17 cellular contexts compared by ENCODE assay signal in genomic region chr20:47283411-47283810, GRCh38.
A peak's percentile ranks its signal among the peaks of the same experiment; 100 is the strongest.
DNase-seq lines count a peak whose midpoint lies in the region; ATAC-seq and TF ChIP-seq lines count a peak whose summit lies in the region.
"Had no signal": no experiment of that assay in that cellular context is flagged by ENCODE, and none has a peak within 500 bp of the region (broad histone marks: within the 10 kb centered on the region; RNA-seq: fewer than 3 reads in every experiment).

No MANE protein-coding gene starts in this region.

- no peak for ATAC-seq in CD8-positive, alpha-beta T cell
- no peak for ATAC-seq in GM23338
- no peak for ATAC-seq in HG03520 (IDR thresholded peaks at IDR 0.05; ENCODE audit: unreplicated experiment)
- ATAC-seq: GM12878 had no signal

- H3K4me1 Mint-ChIP-seq in CD8-positive, alpha-beta T cell (ENCODE audit: low read depth): peaks cover 2% of the 10 kb centered on the region
- H3K4me1 Mint-ChIP-seq in GM23338: peaks cover 24% of the 10 kb centered on the region
- H3K4me1 Mint-ChIP-seq in activated T-helper 2 cell treated with anti-CD3 and anti-CD28 coated beads, Interferon-gamma antibody, Interleukin-2, Interleukin-4, amounts not matched to agents 10 μg/mL and 5 μg/mL and 100 μg/mL, durations not matched to agents 14 hours and 24 hours and 36 hours (ENCODE audit: low read depth): no peaks in the 10 kb centered on the region
- H3K4me1 Mint-ChIP-seq in mesothelial cell of epicardium: peaks cover 10% of the 10 kb centered on the region

- no peak overlapping the region for H3K4me3 ChIP-seq in CD8-positive, alpha-beta T cell (ENCODE audit: low read depth, low read length)
- H3K4me3 ChIP-seq in GM23338: no peak overlapping the region
- H3K4me3 ChIP-seq: BLaER1 treated with 17β-estradiol and CSF1 and Interleukin-3, amounts not matched to agents 10 nM and 100 nM; GM12878; SJSA1 had no signal

- DNase-seq in CD8-positive, alpha-beta T cell: no peak
- no peak for DNase-seq in GM23338 (ENCODE audit: low spot score)
- DNase-seq in activated T-helper 2 cell treated with anti-CD3 and anti-CD28 coated beads, Interferon-gamma antibody, Interleukin-2, Interleukin-4, amounts not matched to agents 10 μg/mL and 5 μg/mL and 100 μg/mL, durations not matched to agents 14 hours and 24 hours and 36 hours (ENCODE audit: low spot score): no peak
- DNase-seq in mesothelial cell of epicardium (ENCODE audit: low spot score in 2 of 2, unreplicated experiment in 2 of 2): no peak
- no peak for DNase-seq in hippocampal formation (lab: John Stamatoyannopoulos, UW)
- no peak for DNase-seq in middle frontal gyrus (ENCODE audit: extremely low spot score, low spot score)
- no peak for DNase-seq in T1000 (lab: John Stamatoyannopoulos, UW)
- DNase-seq: COR-L47, DMS79, MV-4-11, NCI-H1436, NCI-H2029 treated with DMSO at 0.1 percent for 48 hours, NCI-H510A treated with DMSO at 0.1 percent for 48 hours had no signal

- H3K36me3 ChIP-seq in CD8-positive, alpha-beta T cell (ENCODE audit: insufficient read depth, low read length): peaks cover 65% of the 10 kb centered on the region
- H3K36me3 ChIP-seq in GM23338 (ENCODE audit: insufficient read depth): peaks cover 77% of the 10 kb centered on the region

- H3K27me3 ChIP-seq in CD8-positive, alpha-beta T cell (ENCODE audit: insufficient read depth, low read length): no peaks in the 10 kb centered on the region
- no peaks in the 10 kb centered on the region for H3K27me3 ChIP-seq in GM23338 (ENCODE audit: insufficient read depth)
- H3K27me3 ChIP-seq: BLaER1 treated with 17β-estradiol and CSF1 and Interleukin-3, amounts not matched to agents 10 nM and 100 nM; SJSA1 had no signal

- H4K20me1 ChIP-seq in GM23338 (replicated peaks; ENCODE audit: insufficient read depth): peaks cover 36% of the 10 kb centered on the region

- no peaks in the 10 kb centered on the region for H3K4me1 ChIP-seq in CD8-positive, alpha-beta T cell (ENCODE audit: insufficient read depth, low read length)
- H3K4me1 ChIP-seq in GM23338 (ENCODE audit: insufficient read depth): peaks cover 5% of the 10 kb centered on the region; the same call in 1 of the 2 replicates

- no peak overlapping the region for H3K4me2 ChIP-seq in GM23338
- H3K4me2 ChIP-seq: BLaER1 treated with 17β-estradiol and CSF1 and Interleukin-3, amounts not matched to agents 10 nM and 100 nM had no signal

- intact Hi-C loops in CD8-positive, alpha-beta T cell (cut with DNase I, micrococcal nuclease): no loop called here
- intact Hi-C loops in activated T-helper 2 cell treated with anti-CD3 and anti-CD28 coated beads, Interferon-gamma antibody, Interleukin-2, Interleukin-4, amounts not matched to agents 10 μg/mL and 5 μg/mL and 100 μg/mL, durations not matched to agents 14 hours and 24 hours and 36 hours (cut with micrococcal nuclease): no loop called here

- H3K9me3 ChIP-seq in CD8-positive, alpha-beta T cell (ENCODE audit: low read length): no peaks in the 10 kb centered on the region
- H3K9me3 ChIP-seq: BLaER1 treated with 17β-estradiol and CSF1 and Interleukin-3, amounts not matched to agents 10 nM and 100 nM; SJSA1 had no signal

- H3K27ac Mint-ChIP-seq in CD8-positive, alpha-beta T cell: peak overlapping the region; percentile 73
- H3K27ac Mint-ChIP-seq in GM23338: peak overlapping the region; percentile 79; the same call in 1 of the 2 replicates
- H3K27ac Mint-ChIP-seq in activated T-helper 2 cell treated with anti-CD3 and anti-CD28 coated beads, Interferon-gamma antibody, Interleukin-2, Interleukin-4, amounts not matched to agents 10 μg/mL and 5 μg/mL and 100 μg/mL, durations not matched to agents 14 hours and 24 hours and 36 hours: peak overlapping the region; percentile 13
- peak overlapping the region; percentile 12 for H3K27ac Mint-ChIP-seq in mesothelial cell of epicardium

- H2AFZ ChIP-seq in GM23338: no peak overlapping the region

- H3K9me3 Mint-ChIP-seq in CD8-positive, alpha-beta T cell: no peaks in the 10 kb centered on the region
- H3K9me3 Mint-ChIP-seq in GM23338: no peaks in the 10 kb centered on the region
- H3K9me3 Mint-ChIP-seq in activated T-helper 2 cell treated with anti-CD3 and anti-CD28 coated beads, Interferon-gamma antibody, Interleukin-2, Interleukin-4, amounts not matched to agents 10 μg/mL and 5 μg/mL and 100 μg/mL, durations not matched to agents 14 hours and 24 hours and 36 hours: no peaks in the 10 kb centered on the region
- no peaks in the 10 kb centered on the region for H3K9me3 Mint-ChIP-seq in mesothelial cell of epicardium

- POLR2A ChIA-PET in CD8-positive, alpha-beta T cell (lab: Charles Lee): interaction anchor here (1.0 kb wide), 1 partner anchor 10 kb away, joined by 3 read pairs; no protein-coding TSS in a partner anchor

- H3K4me3 Mint-ChIP-seq in CD8-positive, alpha-beta T cell: no peak overlapping the region
- H3K4me3 Mint-ChIP-seq in GM23338 (no peak overlapping the region; the same call in 2 of the 3 replicates), mesothelial cell of epicardium (no peak overlapping the region)
- H3K4me3 Mint-ChIP-seq in activated T-helper 2 cell treated with anti-CD3 and anti-CD28 coated beads, Interferon-gamma antibody, Interleukin-2, Interleukin-4, amounts not matched to agents 10 μg/mL and 5 μg/mL and 100 μg/mL, durations not matched to agents 14 hours and 24 hours and 36 hours (ENCODE audit: low read depth): no peak overlapping the region

- CTCF ChIA-PET in CD8-positive, alpha-beta T cell (lab: Charles Lee): interaction anchor here (1.1 to 15.5 kb wide), 3 partner anchors 10 to 337 kb away, joined by 3 to 661 read pairs (median 33); no protein-coding TSS in a partner anchor

- peaks cover 59% of the 10 kb centered on the region for H3F3A ChIP-seq in GM23338 (replicated peaks; ENCODE audit: low read depth)

- H3K36me3 Mint-ChIP-seq in CD8-positive, alpha-beta T cell: peaks cover 91% of the 10 kb centered on the region
- H3K36me3 Mint-ChIP-seq in GM23338 (ENCODE audit: low read depth): peaks cover 95% of the 10 kb centered on the region
- peaks cover 76% of the 10 kb centered on the region for H3K36me3 Mint-ChIP-seq in activated T-helper 2 cell treated with anti-CD3 and anti-CD28 coated beads, Interferon-gamma antibody, Interleukin-2, Interleukin-4, amounts not matched to agents 10 μg/mL and 5 μg/mL and 100 μg/mL, durations not matched to agents 14 hours and 24 hours and 36 hours (ENCODE audit: low read depth)
- peaks cover 63% of the 10 kb centered on the region for H3K36me3 Mint-ChIP-seq in mesothelial cell of epicardium

- TF ChIP-seq CTCF in CD8-positive, alpha-beta T cell (IDR thresholded peaks at IDR 0.05): no peak
- no peak for TF ChIP-seq CTCF in GM23338 (conservative IDR thresholded peaks at IDR 0.05; ENCODE audit: low read depth in 2 of 2)
- TF ChIP-seq CTCF in mesothelial cell of epicardium (IDR thresholded peaks at IDR 0.05; ENCODE audit: unreplicated experiment): no peak

- H3K27ac ChIP-seq in CD8-positive, alpha-beta T cell (ENCODE audit: low read depth, low read length): no peak overlapping the region
- peak overlapping the region; percentile 60; the same call in 1 of the 2 replicates for H3K27ac ChIP-seq in GM23338 (ENCODE audit: low read depth)
- H3K27ac ChIP-seq: BLaER1 treated with 17β-estradiol and CSF1 and Interleukin-3, amounts not matched to agents 10 nM and 100 nM; SJSA1 had no signal

- no peaks in the 10 kb centered on the region for H3K27me3 Mint-ChIP-seq in CD8-positive, alpha-beta T cell (ENCODE audit: low read depth)
- H3K27me3 Mint-ChIP-seq in GM23338 (ENCODE audit: insufficient read depth, low read depth, poor library complexity) (peaks cover 23% of the 10 kb centered on the region), mesothelial cell of epicardium (ENCODE audit: low read depth) (no peaks in the 10 kb centered on the region)
- H3K27me3 Mint-ChIP-seq in activated T-helper 2 cell treated with anti-CD3 and anti-CD28 coated beads, Interferon-gamma antibody, Interleukin-2, Interleukin-4, amounts not matched to agents 10 μg/mL and 5 μg/mL and 100 μg/mL, durations not matched to agents 14 hours and 24 hours and 36 hours (ENCODE audit: low read depth): no peaks in the 10 kb centered on the region

- H3K79me2 ChIP-seq in GM23338 (replicated peaks; ENCODE audit: insufficient read depth): peaks cover 66% of the 10 kb centered on the region

- H3K9me2 ChIP-seq in GM23338 (ENCODE audit: insufficient read depth): no peaks in the 10 kb centered on the region

Comparison
In these comparisons a context has a peak if more than half of its experiments do, and no peak if none do; other contexts are left out.
1. H3K27ac Mint-ChIP-seq: peak in every context shown above with its lines; median percentile 79 in GM23338; 73 in CD8-positive, alpha-beta T cell; 13 in activated T-helper 2 cell treated with anti-CD3 and anti-CD28 coated beads, Interferon-gamma antibody, Interleukin-2, Interleukin-4, amounts not matched to agents 10 μg/mL and 5 μg/mL and 100 μg/mL, durations not matched to agents 14 hours and 24 hours and 36 hours; 12 in mesothelial cell of epicardium.